ENCODE assay signal across 11 cellular contexts in the genomic region with DNA sequence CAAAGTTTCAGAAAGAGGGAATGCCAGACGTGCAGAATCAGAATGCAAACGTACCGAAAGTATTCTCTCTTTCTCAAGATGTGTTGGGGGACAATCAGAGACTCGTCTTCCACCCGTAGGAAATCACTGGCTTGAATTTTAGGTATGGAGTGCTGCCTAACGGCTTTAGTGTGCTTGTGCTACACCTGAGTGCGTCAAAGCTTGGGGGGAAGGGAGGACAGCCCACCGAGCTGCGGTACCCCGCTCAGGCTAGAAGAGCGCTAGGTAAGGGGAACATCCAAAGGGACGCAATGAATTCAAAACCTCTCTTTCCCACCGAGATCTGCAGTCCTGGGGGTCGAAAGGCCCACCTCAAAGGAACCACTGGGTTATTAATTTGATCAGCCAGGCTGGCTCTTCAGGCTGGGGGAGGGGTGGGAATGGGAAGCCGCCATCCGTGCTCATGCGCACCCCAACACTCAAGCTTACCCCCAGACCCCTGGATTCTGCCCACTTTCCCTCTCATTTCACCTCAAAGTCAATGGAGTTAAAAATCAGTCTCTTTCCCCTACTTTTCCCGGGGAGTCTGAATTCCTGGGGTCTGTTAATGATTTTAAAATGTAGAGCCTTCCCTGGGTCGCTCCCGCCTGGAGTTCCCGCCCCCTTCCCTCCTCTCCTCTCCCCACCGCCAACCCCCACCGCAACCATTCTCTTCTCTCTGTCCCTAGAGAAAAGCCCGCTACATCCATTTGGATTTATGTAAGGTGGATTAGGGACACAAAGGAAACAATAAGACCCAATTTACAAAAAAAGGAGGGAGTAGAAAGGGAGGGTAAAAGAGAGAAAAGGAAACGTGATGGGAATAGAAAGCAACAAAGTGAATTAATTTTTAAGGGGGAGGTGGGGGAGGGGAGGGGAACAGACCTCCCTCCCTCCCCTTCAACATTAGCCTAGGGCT. TPM values are rescaled to one million over a fixed set of nuclear protein-coding genes. Genes with fewer than 3 reads are reported as not detected.
DNase-seq lines count a peak whose midpoint lies in the region; ATAC-seq and TF ChIP-seq lines count a peak whose summit lies in the region.
"Had no signal": no experiment of that assay in that cellular context is flagged by ENCODE, and none has a peak within 500 bp of the region (broad histone marks: within the 10 kb centered on the region; RNA-seq: fewer than 3 reads in every experiment).

No MANE protein-coding gene starts in this region.

- peaks cover 40% of the 10 kb centered on the region for H3K36me3 Mint-ChIP-seq in activated CD4-positive, alpha-beta T cell treated with anti-CD3 and anti-CD28 coated beads, Interleukin-2, amount 10 ng/mL, durations not matched to agents 7 days and 5 days (ENCODE audit: low read depth)
- H3K36me3 Mint-ChIP-seq in activated naive CD8-positive, alpha-beta T cell treated with anti-CD3 and anti-CD28 coated beads, Interleukin-2, amount 50 U/mL, for 24 hours (ENCODE audit: low read depth), result no peaks in the 10 kb centered on the region

- no peak for TF ChIP-seq EP300 in stomach (IDR thresholded peaks at IDR 0.05)

- H3K27ac ChIP-seq in layer of hippocampus (ENCODE audit: low read depth, low read length), result peak overlapping the region; percentile 40
- H3K27ac ChIP-seq in stomach, result no peak overlapping the region
- H3K27ac ChIP-seq: C4-2B, epithelial cell of prostate had no signal

- no peaks in the 10 kb centered on the region for H3K36me3 ChIP-seq in stomach

- H3K4me1 ChIP-seq in stomach, result peaks cover 0 to 55% (median 37%) of the 10 kb centered on the region in 4 donors

- peak overlapping the region; percentile 64 to 77 (median 74) for H3K4me3 ChIP-seq in stomach

- 65 to 82% (median 80%) methylated on average over 25 of the region's 25 CpGs for WGBS in stomach, 5 donors

- intact Hi-C loops in stomach (cut with DNase I; ENCODE audit: low total_unique reads), result loop anchor here (5.0 kb wide), 1 partner anchor 882 kb away; no protein-coding TSS in a partner anchor

- H3K27me3 ChIP-seq in layer of hippocampus (ENCODE audit: control insufficient read depth, insufficient read depth, low read length) (peaks cover 8% of the 10 kb centered on the region), stomach (peaks cover 0 to 66% (median 35%) of the 10 kb centered on the region in 3 donors)

- no peak for DNase-seq in activated CD4-positive, alpha-beta T cell treated with anti-CD3 and anti-CD28 coated beads, Interleukin-2, amount 10 ng/mL, durations not matched to agents 7 days and 5 days
- DNase-seq in activated CD4-positive, alpha-beta T cell treated with anti-CD3 and anti-CD28 coated beads for 1 hour, result no peak
- no peak for DNase-seq in activated naive CD8-positive, alpha-beta T cell treated with anti-CD3 and anti-CD28 coated beads, Interleukin-2, amount 50 U/mL, for 24 hours
- no peak for DNase-seq in stomach
- DNase-seq in NCI-H187 treated with DMSO at 0.1 percent for 48 hours (lab: John Stamatoyannopoulos, UW), result no peak
- DNase-seq: stimulated activated CD4-positive, alpha-beta T cell treated with anti-CD3 and anti-CD28 coated beads, Interleukin-12 subunit alpha, Interleukin-12 subunit beta, amount 100 ng/mL, for 4 hours had no signal

- CTCF ChIA-PET in activated CD4-positive, alpha-beta T cell treated with anti-CD3 and anti-CD28 coated beads, Interleukin-2, amount 10 ng/mL, durations not matched to agents 7 days and 5 days (lab: Charles Lee), result no interaction called here

- no peaks in the 10 kb centered on the region for H3K9me3 ChIP-seq in stomach

- ATAC-seq in activated naive CD8-positive, alpha-beta T cell treated with anti-CD3 and anti-CD28 coated beads, Interleukin-2, amount 50 U/mL, for 24 hours, result no peak
- no peak for ATAC-seq in HG03520 (IDR thresholded peaks at IDR 0.05; ENCODE audit: unreplicated experiment)
- no peak for ATAC-seq in HG03439 (IDR thresholded peaks at IDR 0.05; ENCODE audit: unreplicated experiment)

- no peaks in the 10 kb centered on the region for H3K9me3 Mint-ChIP-seq in activated CD4-positive, alpha-beta T cell treated with anti-CD3 and anti-CD28 coated beads, Interleukin-2, amount 10 ng/mL, durations not matched to agents 7 days and 5 days
- H3K9me3 Mint-ChIP-seq in activated naive CD8-positive, alpha-beta T cell treated with anti-CD3 and anti-CD28 coated beads, Interleukin-2, amount 50 U/mL, for 24 hours, result no peaks in the 10 kb centered on the region

- H3K27ac Mint-ChIP-seq in activated CD4-positive, alpha-beta T cell treated with anti-CD3 and anti-CD28 coated beads, Interleukin-2, amount 10 ng/mL, durations not matched to agents 7 days and 5 days, result peak overlapping the region; percentile 48
- no peak overlapping the region for H3K27ac Mint-ChIP-seq in activated naive CD8-positive, alpha-beta T cell treated with anti-CD3 and anti-CD28 coated beads, Interleukin-2, amount 50 U/mL, for 24 hours

- H3K4me3 Mint-ChIP-seq in activated CD4-positive, alpha-beta T cell treated with anti-CD3 and anti-CD28 coated beads, Interleukin-2, amount 10 ng/mL, durations not matched to agents 7 days and 5 days, result peak overlapping the region; percentile 83
- peak overlapping the region; percentile 72 for H3K4me3 Mint-ChIP-seq in activated naive CD8-positive, alpha-beta T cell treated with anti-CD3 and anti-CD28 coated beads, Interleukin-2, amount 50 U/mL, for 24 hours

- peaks cover 42% of the 10 kb centered on the region for H3K4me1 Mint-ChIP-seq in activated CD4-positive, alpha-beta T cell treated with anti-CD3 and anti-CD28 coated beads, Interleukin-2, amount 10 ng/mL, durations not matched to agents 7 days and 5 days
- H3K4me1 Mint-ChIP-seq in activated naive CD8-positive, alpha-beta T cell treated with anti-CD3 and anti-CD28 coated beads, Interleukin-2, amount 50 U/mL, for 24 hours, result peaks cover 30% of the 10 kb centered on the region

- POLR2A ChIA-PET in activated CD4-positive, alpha-beta T cell treated with anti-CD3 and anti-CD28 coated beads, Interleukin-2, amount 10 ng/mL, durations not matched to agents 7 days and 5 days (lab: Charles Lee), result no interaction called here

- H3K27me3 Mint-ChIP-seq in activated CD4-positive, alpha-beta T cell treated with anti-CD3 and anti-CD28 coated beads, Interleukin-2, amount 10 ng/mL, durations not matched to agents 7 days and 5 days, result peaks cover 48% of the 10 kb centered on the region
- peaks cover 61% of the 10 kb centered on the region for H3K27me3 Mint-ChIP-seq in activated naive CD8-positive, alpha-beta T cell treated with anti-CD3 and anti-CD28 coated beads, Interleukin-2, amount 50 U/mL, for 24 hours

- no peak for TF ChIP-seq POLR2A in stomach (IDR thresholded peaks at IDR 0.05)

- no peak for TF ChIP-seq CTCF in stomach (IDR thresholded peaks at IDR 0.05)

RNA-seq across cellular contexts. Expression of a gene that starts 2.5 kb away (rescaled TPM):
- 10 to 100 TPM; 28.2 to 29.3 TPM for total RNA-seq in activated CD4-positive, alpha-beta T cell treated with anti-CD3 and anti-CD28 coated beads, Interleukin-2, amount 10 ng/mL, durations not matched to agents 7 days and 5 days
- 10 to 100 TPM in 3 of 5 donors, 1 to 10 TPM in 2; 1.2 to 28.1 (median 11.0) TPM for total RNA-seq in stomach
- polyA plus RNA-seq in stomach, result 1 to 10 TPM in 1 of 3 donors, under 1 TPM in 1, not detected in 1; 0.56 to 5.8 TPM
